11 cellular contexts compared by ENCODE assay signal in genomic region chr22:29309332-29310064, GRCh38. TPM values are rescaled to one million over a fixed set of nuclear protein-coding genes. Genes with fewer than 3 reads are reported as not detected.
A peak's percentile ranks its signal among the peaks of the same experiment; 100 is the strongest.
DNase-seq lines count a peak whose midpoint lies in the region; ATAC-seq, FAIRE-seq and TF ChIP-seq lines count a peak whose summit lies in the region.
"Had no signal": no experiment of that assay in that cellular context is flagged by ENCODE, and none has a peak within 500 bp of the region (broad histone marks: within the 10 kb centered on the region; RNA-seq: fewer than 3 reads in every experiment).

No MANE protein-coding gene starts in this region.

- no peaks in the 10 kb centered on the region for H3K9me1 ChIP-seq in endothelial cell of umbilical vein (replicated peaks; ENCODE audit: control insufficient read depth, extremely low read depth, insufficient read depth, low read length)

- no peaks in the 10 kb centered on the region for H4K20me1 ChIP-seq in endothelial cell of umbilical vein (replicated peaks; ENCODE audit: control insufficient read depth, extremely low read depth, insufficient read depth, low read length)

- H3K4me3 ChIP-seq in endothelial cell of umbilical vein (replicated peaks in 1 of 3; ENCODE audit: insufficient read depth in 1 of 3, low read depth in 1 of 3, low read length in 3 of 3), result peak overlapping the region in 2 of 3 experiments; percentile 5 to 13
- H3K4me3 ChIP-seq in pancreas, result no peak overlapping the region
- H3K4me3 ChIP-seq: HAP-1, MG63, SK-N-MC had no signal

- no peak for TF ChIP-seq CTCF in endothelial cell of umbilical vein (IDR thresholded peaks at IDR 0.05; ENCODE audit: extremely low read depth in 1 of 2, insufficient read depth in 1 of 2, low read depth in 1 of 2, low read length in 2 of 2)
- no peak for TF ChIP-seq CTCF in pancreas (IDR thresholded peaks at IDR 0.05)

- H3K9me3 ChIP-seq in endothelial cell of umbilical vein (replicated peaks; ENCODE audit: control insufficient read depth, insufficient read depth, low read length), result no peaks in the 10 kb centered on the region
- H3K9me3 ChIP-seq in pancreas, result no peaks in the 10 kb centered on the region
- H3K9me3 ChIP-seq: HAP-1, MG63 had no signal

- no TSS peak for BruUV-seq in endothelial cell of umbilical vein (replicated peaks; lab: Mats Ljungman, UMichigan)

- no peak for TF ChIP-seq POLR2A in endothelial cell of umbilical vein (IDR thresholded peaks at IDR 0.05; ENCODE audit: low read depth, low read length)

- no peak overlapping the region for H2AFZ ChIP-seq in endothelial cell of umbilical vein (ENCODE audit: low read depth, low read length)

- POLR2A ChIA-PET in endothelial cell of umbilical vein (lab: Charles Lee), result no interaction called here

- peaks cover 40% of the 10 kb centered on the region for H3K4me1 ChIP-seq in endothelial cell of umbilical vein (ENCODE audit: control insufficient read depth, extremely low read depth, insufficient read depth, low read length)
- peaks cover 0 to 35% (median 20%) of the 10 kb centered on the region in 3 donors for H3K4me1 ChIP-seq in pancreas

- peaks cover 9% of the 10 kb centered on the region for H3K79me2 ChIP-seq in endothelial cell of umbilical vein (ENCODE audit: control insufficient read depth, insufficient read depth, low read length)

- H3K4me2 ChIP-seq in endothelial cell of umbilical vein (ENCODE audit: insufficient read depth, low read length), result peak overlapping the region; percentile 64

- DNase-seq in CMK (ENCODE audit: low read depth) (peak; percentile 70), NCI-H226 (peak; percentile 57), endothelial cell of umbilical vein (ENCODE audit: low read depth, low spot score) (peak; percentile 64), pancreas (peak; percentile 47 to 83 (median 68)), NCI-H2107 treated with DMSO at 0.1 percent for 48 hours (lab: John Stamatoyannopoulos, UW; ENCODE audit: unreplicated experiment) (no peak), cerebellar nuclear complex (lab: John Stamatoyannopoulos, UW) (no peak), NCI-H345 treated with DMSO at 0.1 percent for 48 hours (lab: John Stamatoyannopoulos, UW; ENCODE audit: unreplicated experiment) (no peak)
- no peak for DNase-seq in NK-92 treated with Interleukin-12 subunit alpha and Interleukin-12 subunit beta, amount 100 ng/mL, for 24 hours (lab: John Stamatoyannopoulos, UW)
- DNase-seq: MG63 had no signal

- dilution Hi-C loops in endothelial cell of umbilical vein (cut with MboI; ENCODE audit: extremely low pct_ligation_motif_present, low sequenced_read_pairs), result no loop called here

- FAIRE-seq in endothelial cell of umbilical vein (lab: Jason Lieb, UNC) (peak; percentile 52), pancreas (lab: Jason Lieb, UNC) (no peak)

- H3K27ac ChIP-seq in endothelial cell of umbilical vein (ENCODE audit: insufficient read depth, low read depth, low read length), result peak overlapping the region; percentile 87
- peak overlapping the region in 1 of 4 donors; percentile 27 for H3K27ac ChIP-seq in pancreas
- H3K27ac ChIP-seq: SK-N-MC had no signal

- H3K27me3 ChIP-seq in endothelial cell of umbilical vein (ENCODE audit: control insufficient read depth in 2 of 2, insufficient read depth in 2 of 2, low read length in 2 of 2) (peaks cover 11 to 12% of the 10 kb centered on the region in 2 experiments), pancreas (peaks cover 0 to 6% (median 1%) of the 10 kb centered on the region in 4 donors)
- H3K27me3 ChIP-seq: MG63 had no signal

- peak in 1 of 4 donors; percentile 33 for ATAC-seq in pancreas

- H3K9ac ChIP-seq in endothelial cell of umbilical vein (replicated peaks; ENCODE audit: extremely low read depth, insufficient read depth, low read length), result peak overlapping the region; percentile 66

- intact Hi-C loops in endothelial cell of umbilical vein (cut with micrococcal nuclease) (loop anchor here (5.0 kb wide), 1 partner anchor 42 kb away; the partner anchor contains the start of genes EWSR1 and RHBDD3), pancreas (cut with DNase I) (no loop called here)

- WGBS in pancreas, 2 donors, result 76 to 77% methylated on average over 21 of the region's 21 CpGs

- CTCF ChIA-PET in endothelial cell of umbilical vein (lab: Charles Lee), result no interaction called here

- H3K36me3 ChIP-seq in endothelial cell of umbilical vein (ENCODE audit: control insufficient read depth in 2 of 2, extremely low read depth in 1 of 2, insufficient read depth in 2 of 2, low read length in 2 of 2) (peaks cover 0 to 4% of the 10 kb centered on the region in 2 experiments), pancreas (no peaks in the 10 kb centered on the region)
- H3K36me3 ChIP-seq: HAP-1 had no signal

TF ChIP-seq in endothelial cell of umbilical vein, 7 proteins besides CTCF, POLR2A, EP300 and RAD21:
- TF ChIP-seq MAX (IDR thresholded peaks at IDR 0.05; ENCODE audit: insufficient read depth, insufficient read length) (no peak), JUN (IDR thresholded peaks at IDR 0.05; ENCODE audit: borderline replicate concordance, insufficient read depth, insufficient read length, low read depth) (no peak), FOS (IDR thresholded peaks at IDR 0.05; ENCODE audit: borderline replicate concordance, insufficient read depth, low read length) (no peak), GATA2 (IDR thresholded peaks at IDR 0.05; ENCODE audit: insufficient read depth, insufficient read length, low read depth, low read length) (no peak), EZH2 (IDR thresholded peaks at IDR 0.05; ENCODE audit: borderline replicate concordance, low read depth, low read length, severe bottlenecking) (no peak), POLR2AphosphoS5 (IDR thresholded peaks at IDR 0.05; ENCODE audit: insufficient read depth, low read depth, low read length) (no peak), MYC (IDR thresholded peaks at IDR 0.05; ENCODE audit: low read depth, low read length) (no peak)

RNA-seq across cellular contexts. Expression of gene GAS2L1, which starts 3.0 kb away (rescaled TPM):
- total RNA-seq in endothelial cell of umbilical vein, result 42.1 and 44.0 TPM in 2 replicates
- polyA plus RNA-seq in endothelial cell of umbilical vein, result 30.5 and 39.3 TPM in 2 replicates
- polyA plus RNA-seq in endothelial cell of umbilical vein (2011; cell fraction: cytosol; rRNA removed), result 19.9 and 27.5 TPM in 2 replicates
- 24.5 and 30.4 TPM in 2 replicates for polyA plus RNA-seq in endothelial cell of umbilical vein (2011; cell fraction: nucleus; rRNA removed)
- polyA plus RNA-seq in endothelial cell of umbilical vein (2012), result 24.5 and 34.1 TPM in 2 replicates
- polyA minus RNA-seq in endothelial cell of umbilical vein, result 11.0 and 18.4 TPM in 2 replicates
- polyA minus RNA-seq in endothelial cell of umbilical vein (2011; cell fraction: cytosol; rRNA and poly(A)+ RNA removed), result 11.4 TPM
- polyA minus RNA-seq in endothelial cell of umbilical vein (2011; cell fraction: nucleus; rRNA and poly(A)+ RNA removed), result 13.3 and 16.6 TPM in 2 replicates
- total RNA-seq in pancreas, result 10 to 100 TPM in 1 of 6 donors, 1 to 10 TPM in 5; 5.2 to 10.7 (median 7.8) TPM
- polyA plus RNA-seq in pancreas, result 10 to 100 TPM; 11.7 to 13.6 TPM

RNA-seq across cellular contexts. Expression of gene RASL10A, which starts 6.0 kb away (rescaled TPM):
- total RNA-seq in endothelial cell of umbilical vein (1.3 and 1.9 TPM in 2 replicates), pancreas (under 1 TPM; 0.24 to 0.61 (median 0.50) TPM)
- polyA plus RNA-seq in endothelial cell of umbilical vein (1.1 TPM in 2 replicates), pancreas (1 to 10 TPM; 3.7 to 4.4 TPM)
- polyA plus RNA-seq in endothelial cell of umbilical vein (2011; cell fraction: cytosol; rRNA removed), result 0.46 and 0.54 TPM in 2 replicates
- 3.4 and 3.6 TPM in 2 replicates for polyA plus RNA-seq in endothelial cell of umbilical vein (2011; cell fraction: nucleus; rRNA removed)
- 0.23 and 1.4 TPM in 2 replicates for polyA plus RNA-seq in endothelial cell of umbilical vein (2012)
- polyA minus RNA-seq in endothelial cell of umbilical vein, result 0.47 TPM in 1 of 2 replicates, not detected in the other
- polyA minus RNA-seq in endothelial cell of umbilical vein (2011; cell fraction: cytosol; rRNA and poly(A)+ RNA removed), result not detected
- polyA minus RNA-seq in endothelial cell of umbilical vein (2011; cell fraction: nucleus; rRNA and poly(A)+ RNA removed), result 0.96 TPM in 1 of 2 replicates, not detected in the other

RNA-seq across cellular contexts. Expression of gene EWSR1, which starts 41.4 kb away (rescaled TPM):
- total RNA-seq in endothelial cell of umbilical vein, result 302 and 305 TPM in 2 replicates
- polyA plus RNA-seq in endothelial cell of umbilical vein, result 563 and 588 TPM in 2 replicates
- polyA plus RNA-seq in endothelial cell of umbilical vein (2011; cell fraction: cytosol; rRNA removed), result 186 and 237 TPM in 2 replicates
- 1,153 and 1,220 TPM in 2 replicates for polyA plus RNA-seq in endothelial cell of umbilical vein (2011; cell fraction: nucleus; rRNA removed)
- 226 and 267 TPM in 2 replicates for polyA plus RNA-seq in endothelial cell of umbilical vein (2012)
- 389 and 446 TPM in 2 replicates for polyA minus RNA-seq in endothelial cell of umbilical vein
- polyA minus RNA-seq in endothelial cell of umbilical vein (2011; cell fraction: cytosol; rRNA and poly(A)+ RNA removed), result 152 TPM
- polyA minus RNA-seq in endothelial cell of umbilical vein (2011; cell fraction: nucleus; rRNA and poly(A)+ RNA removed), result 257 and 351 TPM in 2 replicates
- total RNA-seq in pancreas, result 100 to 1,000 TPM in 3 of 6 donors, 10 to 100 TPM in 3; 49.2 to 104 (median 87.5) TPM
- 100 to 1,000 TPM; 136 to 257 TPM for polyA plus RNA-seq in pancreas

RNA-seq across cellular contexts. Expression of gene RHBDD3, which starts 41.7 kb away (rescaled TPM):
- total RNA-seq in endothelial cell of umbilical vein (31.3 and 36.3 TPM in 2 replicates), pancreas (10 to 100 TPM in 2 of 6 donors, 1 to 10 TPM in 4; 5.4 to 13.2 (median 9.0) TPM)
- polyA plus RNA-seq in endothelial cell of umbilical vein (37.2 and 46.0 TPM in 2 replicates), pancreas (10 to 100 TPM; 36.2 to 38.2 TPM)
- 22.0 and 32.2 TPM in 2 replicates for polyA plus RNA-seq in endothelial cell of umbilical vein (2011; cell fraction: cytosol; rRNA removed)
- polyA plus RNA-seq in endothelial cell of umbilical vein (2011; cell fraction: nucleus; rRNA removed), result 42.9 and 48.5 TPM in 2 replicates
- 17.3 and 17.4 TPM in 2 replicates for polyA plus RNA-seq in endothelial cell of umbilical vein (2012)
- polyA minus RNA-seq in endothelial cell of umbilical vein, result 9.3 and 17.8 TPM in 2 replicates
- polyA minus RNA-seq in endothelial cell of umbilical vein (2011; cell fraction: cytosol; rRNA and poly(A)+ RNA removed), result 8.6 TPM
- 10.9 and 15.6 TPM in 2 replicates for polyA minus RNA-seq in endothelial cell of umbilical vein (2011; cell fraction: nucleus; rRNA and poly(A)+ RNA removed)

Comparison
In these comparisons a context has a peak if more than half of its experiments do, and no peak if none do; other contexts are left out.
1. DNase-seq: peak in CMK (single experiment), NCI-H226 (single experiment), endothelial cell of umbilical vein (single experiment) and pancreas (6 of 6); none in NCI-H2107 treated with DMSO at 0.1 percent for 48 hours (single experiment), cerebellar nuclear complex (0 of 2), NK-92 treated with Interleukin-12 subunit alpha and Interleukin-12 subunit beta, amount 100 ng/mL, for 24 hours (single experiment) and NCI-H345 treated with DMSO at 0.1 percent for 48 hours (single experiment).
2. H3K4me3 ChIP-seq: peak in endothelial cell of umbilical vein (2 of 3); none in pancreas (0 of 4).